In the genomic region with DNA sequence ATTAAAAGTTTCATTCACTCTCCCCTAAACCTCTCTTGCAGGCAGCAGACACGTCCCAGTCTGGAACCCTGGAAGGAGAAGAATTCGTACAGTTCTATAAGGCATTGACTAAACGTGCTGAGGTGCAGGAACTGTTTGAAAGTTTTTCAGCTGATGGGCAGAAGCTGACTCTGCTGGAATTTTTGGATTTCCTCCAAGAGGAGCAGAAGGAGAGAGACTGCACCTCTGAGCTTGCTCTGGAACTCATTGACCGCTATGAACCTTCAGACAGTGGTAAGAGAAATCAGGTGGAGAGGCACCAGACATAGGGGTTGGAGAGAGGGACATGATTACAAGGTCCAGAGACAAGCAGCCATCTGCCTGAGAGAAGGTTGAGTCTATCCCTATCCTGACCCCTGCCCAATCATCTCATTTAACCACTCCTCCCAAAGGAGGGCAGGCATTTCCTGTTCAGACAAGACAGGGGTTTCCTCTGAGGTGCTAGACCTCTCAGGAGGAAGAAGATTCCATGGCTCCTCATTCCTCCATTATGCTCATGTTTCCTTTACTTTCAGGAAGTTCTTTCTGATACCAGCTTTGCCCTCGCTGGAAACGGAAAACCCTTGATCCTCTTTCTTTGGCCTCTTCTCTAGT, we compare ENCODE assay signal across 1 cellular context.
TF ChIP-seq lines count a peak whose summit lies in the region.

No MANE protein-coding gene starts in this region.

TF ChIP-seq in SK-N-SH treated with all-trans-retinoic acid at 6 μM for 48 hours, 23 proteins besides CTCF, POLR2A, EP300 and RAD21 (continued from another document):
- TF ChIP-seq ESRRG (CRISPR knock-in tag; IDR thresholded peaks at IDR 0.05) (no peak), TOX (CRISPR knock-in tag; IDR thresholded peaks at IDR 0.05; ENCODE audit: borderline replicate concordance) (no peak), ZFP30 (CRISPR knock-in tag; IDR thresholded peaks at IDR 0.05) (no peak)
